Comparison of ENCODE assay signal across 28 cellular contexts in genomic region chr2:237538001-237538720, GRCh38. TPM values are rescaled to one million over a fixed set of nuclear protein-coding genes. Genes with fewer than 3 reads are reported as not detected.
DNase-seq lines count a peak whose midpoint lies in the region; ATAC-seq and TF ChIP-seq lines count a peak whose summit lies in the region.
"Had no signal": no experiment of that assay in that cellular context is flagged by ENCODE, and none has a peak within 500 bp of the region (broad histone marks: within the 10 kb centered on the region; RNA-seq: fewer than 3 reads in every experiment).

No MANE protein-coding gene starts in this region.

- peaks cover 25% of the 10 kb centered on the region for H3K27me3 Mint-ChIP-seq in nephron progenitor cell (ENCODE audit: low read depth, poor library complexity)

- no peaks in the 10 kb centered on the region for H3K27me3 ChIP-seq in BLaER1 treated with 17β-estradiol and CSF1 and Interleukin-3, amounts not matched to agents 10 nM and 100 nM
- peaks cover 0 to 30% (median 0%) of the 10 kb centered on the region in 7 donors for H3K27me3 ChIP-seq in spleen (replicated peaks in 1 of 7)

- no peak for ATAC-seq in HG03354 (IDR thresholded peaks at IDR 0.05; ENCODE audit: poor library complexity, severe bottlenecking, unreplicated experiment)
- no peak for ATAC-seq in esophagus mucosa
- ATAC-seq in GM18861 (IDR thresholded peaks at IDR 0.05; ENCODE audit: unreplicated experiment), result no peak
- ATAC-seq: CD8-positive, alpha-beta T cell; GM12878; Right ventricle myocardium inferior; SK-N-SH treated with all-trans-retinoic acid at 6 μM for 48 hours had no signal

- peak overlapping the region in 10 of 11 experiments; percentile 12 to 94 (median 88); a peak in 19 of 22 replicates for H3K4me2 ChIP-seq in BLaER1 treated with 17β-estradiol and CSF1 and Interleukin-3, amounts not matched to agents 10 nM and 100 nM
- H3K4me2 ChIP-seq: A549, KMS-11, PC-9 had no signal

- WGBS in spleen, 5 donors, result 71 to 79% (median 75%) methylated on average over 28 to 29 of the region's 29 CpGs

- H3K4me1 ChIP-seq in BLaER1 treated with 17β-estradiol and CSF1 and Interleukin-3, amounts not matched to agents 10 nM and 100 nM, result peaks cover 57 to 91% (median 87%) of the 10 kb centered on the region in 10 experiments
- peaks cover 0 to 16% (median 3%) of the 10 kb centered on the region in 6 donors for H3K4me1 ChIP-seq in spleen
- H3K4me1 ChIP-seq: Caco-2 had no signal

- H3K27ac ChIP-seq in BLaER1 treated with 17β-estradiol and CSF1 and Interleukin-3, amounts not matched to agents 10 nM and 100 nM, result peak overlapping the region in 4 of 11 experiments; percentile 13 to 89 (median 64); a peak in 6 of 22 replicates
- no peak overlapping the region for H3K27ac ChIP-seq in spleen
- H3K27ac ChIP-seq: C4-2B, HL-60, KMS-11, PC-9, SJCRH30 had no signal

- H3K27ac Mint-ChIP-seq in nephron progenitor cell, result peak overlapping the region; percentile 68
- H3K27ac Mint-ChIP-seq: CD8-positive, alpha-beta T cell; IgD-negative memory B cell had no signal

- DNase-seq in SW480 (ENCODE audit: low spot score) (peak; percentile 3), nephron progenitor cell (no peak), spleen (peak; percentile 69)
- DNase-seq: AML-193; Caco-2; CD8-positive, alpha-beta T cell; EL; GDM1; MM.1S; NCI-H1694 treated with DMSO at 0.1 percent for 48 hours; NCI-H526 treated with DMSO at 0.1 percent for 48 hours; PC-9; SJCRH30 had no signal

- no peak overlapping the region for H3K4me3 ChIP-seq in BLaER1 treated with 17β-estradiol and CSF1 and Interleukin-3, amounts not matched to agents 10 nM and 100 nM
- H3K4me3 ChIP-seq in spleen, result no peak overlapping the region
- H3K4me3 ChIP-seq: A549, GM12878, PC-9, SJCRH30 had no signal

- H3K4me3 Mint-ChIP-seq in nephron progenitor cell, result peak overlapping the region; percentile 31
- H3K4me3 Mint-ChIP-seq: CD8-positive, alpha-beta T cell had no signal

- no peaks in the 10 kb centered on the region for H3K36me3 Mint-ChIP-seq in nephron progenitor cell (ENCODE audit: low read depth)
- H3K36me3 Mint-ChIP-seq: CD8-positive, alpha-beta T cell; IgD-negative memory B cell had no signal

- intact Hi-C loops in spleen (cut with DNase I; ENCODE audit: low total_unique reads), result no loop called here

- TF ChIP-seq CTCF in nephron progenitor cell (IDR thresholded peaks at IDR 0.05) (no peak), spleen (IDR thresholded peaks at IDR 0.05 in 8 of 11, conservative IDR thresholded peaks at IDR 0.05 in 3 of 11) (no peak)

- TF ChIP-seq POLR2A in spleen (IDR thresholded peaks at IDR 0.05), result no peak

- H3K36me3 ChIP-seq in BLaER1 treated with 17β-estradiol and CSF1 and Interleukin-3, amounts not matched to agents 10 nM and 100 nM, result no peaks in the 10 kb centered on the region
- no peaks in the 10 kb centered on the region for H3K36me3 ChIP-seq in spleen
- H3K36me3 ChIP-seq: SJCRH30 had no signal

- peaks cover 49% of the 10 kb centered on the region for H3K4me1 Mint-ChIP-seq in nephron progenitor cell

- H3K9ac ChIP-seq in BLaER1 treated with 17β-estradiol and CSF1 and Interleukin-3, amounts not matched to agents 10 nM and 100 nM, result peak overlapping the region in 3 of 11 experiments; percentile 7 to 32 (median 14); a peak in 2 of 22 replicates
- H3K9ac ChIP-seq: KMS-11 had no signal

- peaks cover 0 to 4% (median 0%) of the 10 kb centered on the region in 11 experiments; a peak in 1 of 22 replicates for H3K9me3 ChIP-seq in BLaER1 treated with 17β-estradiol and CSF1 and Interleukin-3, amounts not matched to agents 10 nM and 100 nM (replicated peaks in 1 of 11)
- H3K9me3 ChIP-seq in spleen, result no peaks in the 10 kb centered on the region
- H3K9me3 ChIP-seq: A549, Caco-2, SJCRH30 had no signal

- peaks cover 5% of the 10 kb centered on the region for H3K9me3 Mint-ChIP-seq in nephron progenitor cell
- H3K9me3 Mint-ChIP-seq: CD8-positive, alpha-beta T cell; IgD-negative memory B cell had no signal

- H4K20me1 ChIP-seq in BLaER1 treated with 17β-estradiol and CSF1 and Interleukin-3, amounts not matched to agents 10 nM and 100 nM, result no peaks in the 10 kb centered on the region

RNA-seq across cellular contexts. Expression of gene PRLH, which starts 28.2 kb away (rescaled TPM):
- total RNA-seq in spleen (not detected), esophagus mucosa (not detected)
- not detected for polyA plus RNA-seq in spleen
- total RNA-seq: Caco-2; CD8-positive, alpha-beta T cell; GM12878; H4; NCI-H460; PC-9; Right ventricle myocardium inferior; RPMI7951; SJCRH30 had no signal
- polyA plus RNA-seq: A549, GM12878, IgD-negative memory B cell had no signal

RNA-seq across cellular contexts. Expression of gene MLPH, which starts 51.1 kb away (rescaled TPM):
- total RNA-seq in spleen (1 to 10 TPM in 1 of 7 donors, under 1 TPM in 3, not detected in 3; 0.29 to 1.4 (median 0.52) TPM), esophagus mucosa (5.3 TPM)
- polyA plus RNA-seq in spleen, result 1 to 10 TPM in 1 of 3 donors, under 1 TPM in 2; 0.09 to 1.4 (median 0.26) TPM
- total RNA-seq: Caco-2; CD8-positive, alpha-beta T cell had no signal
- polyA plus RNA-seq: IgD-negative memory B cell had no signal

RNA-seq across cellular contexts. Expression of gene RAB17, which starts 52.4 kb away (rescaled TPM):
- total RNA-seq in spleen (1 to 10 TPM in 3 of 7 donors, under 1 TPM in 1, not detected in 3; 0.46 to 2.2 (median 1.3) TPM), esophagus mucosa (7.8 TPM)
- under 1 TPM; 0.24 to 0.67 (median 0.57) TPM for polyA plus RNA-seq in spleen
- total RNA-seq: CD8-positive, alpha-beta T cell; H4 had no signal
- polyA plus RNA-seq: IgD-negative memory B cell had no signal
